Comparison of ENCODE assay signal across 10 cellular contexts in genomic region chr16:74160759-74161158, GRCh38.
"Had no signal": no experiment of that assay in that cellular context is flagged by ENCODE, and none has a peak within 500 bp of the region (broad histone marks: within the 10 kb centered on the region; RNA-seq: fewer than 3 reads in every experiment).

No MANE protein-coding gene starts in this region.

- FAIRE-seq: H1, H54 had no signal

- H3K9ac ChIP-seq: KMS-11 had no signal

- ATAC-seq: GM23338 had no signal

- H3K4me3 ChIP-seq: GM23338 had no signal

- DNase-seq: H9, HCEC 1CT, HFFc6, IMR-90, KBM-7 had no signal

- H3K4me3 Mint-ChIP-seq: GM23338, H9, HFFc6 had no signal

- H3K27ac ChIP-seq: HL-60, KMS-11 had no signal

- H3K27ac Mint-ChIP-seq: GM23338, H9, HFFc6 had no signal

- H3K4me1 Mint-ChIP-seq: GM23338, H9 had no signal

- H2AFZ ChIP-seq: GM23338 had no signal

- H3K4me2 ChIP-seq: GM23338, KMS-11 had no signal
